32 cellular contexts compared by ENCODE assay signal in genomic region chr7:117332031-117332430, GRCh38. TPM values are rescaled to one million over a fixed set of nuclear protein-coding genes. Genes with fewer than 3 reads are reported as not detected.
"Had no signal": no experiment of that assay in that cellular context is flagged by ENCODE, and none has a peak within 500 bp of the region (broad histone marks: within the 10 kb centered on the region; RNA-seq: fewer than 3 reads in every experiment).

No MANE protein-coding gene starts in this region.

- H3K36me3 ChIP-seq: neural progenitor cell, ovary, spleen, suprapubic skin, tibial artery, transverse colon, upper lobe of right lung had no signal

- H3K79me2 ChIP-seq: parathyroid adenoma had no signal

- H2AFZ ChIP-seq: neural progenitor cell, parathyroid adenoma had no signal

- H3K4me3 ChIP-seq: neural progenitor cell, ovary, psoas muscle, skin epidermis, smooth muscle cell, spleen, suprapubic skin, testis, tibial artery, transverse colon, upper lobe of right lung, uterus had no signal

- H3K36me3 Mint-ChIP-seq: natural killer cell; neural progenitor cell; stimulated activated memory B cell treated with anti-CD40 and anti-IgM and Interleukin-4, amounts not matched to agents 10 μg/mL and 1 μg/mL and 100 μg/mL, for 72 hours; type B pancreatic cell had no signal

- H3K4me3 Mint-ChIP-seq: natural killer cell; nephron; neural progenitor cell; stimulated activated memory B cell treated with anti-CD40 and anti-IgM and Interleukin-4, amounts not matched to agents 10 μg/mL and 1 μg/mL and 100 μg/mL, for 72 hours; stimulated activated naive CD8-positive, alpha-beta T cell treated with anti-CD3 and anti-CD28 coated beads, Interleukin-15, amount 100 ng/mL, for 72 hours; type B pancreatic cell had no signal

- H3K27me3 ChIP-seq: ovary, spleen, suprapubic skin, testis, tibial artery, transverse colon, upper lobe of right lung, uterus had no signal

- DNase-seq: natural killer cell; occipital lobe; ovary; posterior cingulate gyrus; psoas muscle; right cardiac atrium; spleen; stimulated activated CD4-positive, alpha-beta T cell treated with anti-CD3 and anti-CD28 coated beads, Interleukin-12 subunit alpha, Interleukin-12 subunit beta, amount 100 ng/mL, for 4 hours; stimulated activated CD4-positive, alpha-beta T cell treated with anti-CD3 and anti-CD28 coated beads, Interleukin-1b, Interleukin-23, amount 100 ng/mL, for 48 hours; stimulated activated CD4-positive, alpha-beta T cell treated with anti-CD3 and anti-CD28 coated beads, Interleukin-4, amount 100 ng/mL, for 1 hour; stimulated activated CD4-positive, alpha-beta T cell treated with anti-CD3 and anti-CD28 coated beads, Interleukin-4, amount 100 ng/mL, for 4 hours; stimulated activated CD8-positive, alpha-beta memory T cell treated with anti-CD3 and anti-CD28 coated beads, Interleukin-4, amount 100 ng/mL, for 48 hours; stimulated activated naive CD4-positive, alpha-beta T cell; stimulated activated naive CD8-positive, alpha-beta T cell treated with anti-CD3 and anti-CD28 coated beads, Interleukin-15, amount 100 ng/mL, for 72 hours; stimulated activated naive CD8-positive, alpha-beta T cell treated with anti-CD3 and anti-CD28 coated beads, Interleukin-15, Interleukin-2, amounts not matched to agents 100 U/mL and 50 U/mL, for 24 hours; substantia nigra; testis; tibial artery; transverse colon; upper lobe of right lung; uterus had no signal

- ATAC-seq: natural killer cell; psoas muscle; right cardiac atrium; sciatic nerve; stimulated activated memory B cell treated with anti-CD40 and anti-IgM and Interleukin-4, amounts not matched to agents 10 μg/mL and 1 μg/mL and 100 μg/mL, for 72 hours; stimulated activated naive CD8-positive, alpha-beta T cell treated with anti-CD3 and anti-CD28 coated beads, Interleukin-15, amount 100 ng/mL, for 72 hours; stimulated activated naive CD8-positive, alpha-beta T cell treated with anti-CD3 and anti-CD28 coated beads, Interleukin-15, Interleukin-2, amounts not matched to agents 100 U/mL and 50 U/mL, for 24 hours; upper lobe of right lung had no signal

- H3K4me2 ChIP-seq: neural progenitor cell, smooth muscle cell had no signal

- H3K9ac ChIP-seq: neural progenitor cell, parathyroid adenoma had no signal

- H3K27ac ChIP-seq: neural progenitor cell, ovary, parathyroid adenoma, psoas muscle, skin epidermis, spleen, suprapubic skin, testis, tibial artery, transverse colon, upper lobe of right lung, uterus had no signal

- H3K27ac Mint-ChIP-seq: natural killer cell; nephron; neural progenitor cell; progenitor cell of endocrine pancreas; stimulated activated memory B cell treated with anti-CD40 and anti-IgM and Interleukin-4, amounts not matched to agents 10 μg/mL and 1 μg/mL and 100 μg/mL, for 72 hours; stimulated activated naive CD8-positive, alpha-beta T cell treated with anti-CD3 and anti-CD28 coated beads, Interleukin-15, amount 100 ng/mL, for 72 hours; type B pancreatic cell had no signal

- H3K4me1 ChIP-seq: neural progenitor cell, parathyroid adenoma, psoas muscle, spleen, suprapubic skin, testis, tibial artery, transverse colon, upper lobe of right lung, uterus had no signal

- H3K4me1 Mint-ChIP-seq: natural killer cell; nephron; neural progenitor cell; stimulated activated memory B cell treated with anti-CD40 and anti-IgM and Interleukin-4, amounts not matched to agents 10 μg/mL and 1 μg/mL and 100 μg/mL, for 72 hours; stimulated activated naive CD8-positive, alpha-beta T cell treated with anti-CD3 and anti-CD28 coated beads, Interleukin-15, amount 100 ng/mL, for 72 hours had no signal

- H3K9me3 ChIP-seq: ovary, psoas muscle, suprapubic skin, testis, transverse colon, upper lobe of right lung, uterus had no signal

- H3K27me3 Mint-ChIP-seq: stimulated activated naive CD8-positive, alpha-beta T cell treated with anti-CD3 and anti-CD28 coated beads, Interleukin-15, amount 100 ng/mL, for 72 hours had no signal

RNA-seq across cellular contexts. Expression of gene WNT2, which starts 9.2 kb away (rescaled TPM):
- total RNA-seq: natural killer cell, transverse colon had no signal
- polyA plus RNA-seq: neural cell had no signal
